ENCODE assay signal across 1 cellular context in the genomic region with DNA sequence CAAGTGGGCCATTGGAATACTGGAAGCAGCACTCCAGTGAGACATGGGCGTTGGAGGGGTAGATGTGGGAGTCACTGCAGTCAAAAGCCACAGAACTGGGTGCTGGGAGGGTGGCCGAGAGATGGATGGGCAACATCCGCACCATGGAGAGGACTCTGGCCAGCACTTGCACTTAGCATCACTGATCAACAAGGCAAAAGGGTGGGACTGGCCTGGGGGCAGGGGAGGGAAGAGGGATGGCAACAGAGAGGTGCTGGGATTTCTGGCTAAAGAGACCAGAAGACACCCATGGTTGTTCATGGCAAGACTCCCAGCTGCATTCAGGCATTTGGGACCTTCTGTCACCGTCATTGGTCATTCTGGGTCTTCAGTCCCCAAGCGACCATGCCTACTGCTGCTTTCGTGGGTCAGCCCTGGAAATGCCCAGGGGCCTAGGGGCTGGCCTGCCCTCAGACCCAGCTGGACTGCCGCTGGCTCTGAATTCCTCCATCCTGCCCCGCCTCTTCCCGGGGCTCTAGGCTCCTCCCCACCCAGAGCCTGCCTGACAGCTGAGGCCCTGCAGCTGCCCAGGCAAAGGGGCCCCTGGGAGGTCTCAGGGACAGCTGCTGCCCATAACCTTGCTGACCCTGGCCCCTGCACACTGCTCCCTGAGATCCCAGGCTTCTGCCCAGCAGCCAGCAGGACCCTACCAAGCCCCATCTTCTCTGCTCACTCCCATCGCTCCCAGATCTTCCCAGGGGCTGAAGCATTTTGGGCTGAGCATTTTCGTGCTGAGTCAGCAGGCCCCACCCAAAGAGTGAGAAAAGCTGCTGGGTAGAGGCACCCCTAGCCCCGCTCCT.
TF ChIP-seq lines count a peak whose summit lies in the region.

No MANE protein-coding gene starts in this region.

TF ChIP-seq in GM12878, 131 proteins besides CTCF, POLR2A, EP300 and RAD21:
- no peak for TF ChIP-seq ELK1 (IDR thresholded peaks at IDR 0.05; ENCODE audit: low read depth, low read length)
- TF ChIP-seq NFIC (IDR thresholded peaks at IDR 0.05; ENCODE audit: low read depth, low read length), result no peak
- TF ChIP-seq FOXM1 (IDR thresholded peaks at IDR 0.05; ENCODE audit: low read depth, low read length), result no peak
- TF ChIP-seq MTA2 (IDR thresholded peaks at IDR 0.05; ENCODE audit: low read depth), result no peak
- TF ChIP-seq IRF4 (IDR thresholded peaks at IDR 0.05; ENCODE audit: low read depth, low read length), result no peak
- no peak for TF ChIP-seq SUZ12 (IDR thresholded peaks at IDR 0.05; ENCODE audit: unreplicated experiment)
- TF ChIP-seq IKZF1 (conservative IDR thresholded peaks at IDR 0.05), result no peak
- TF ChIP-seq, protein P1, sequence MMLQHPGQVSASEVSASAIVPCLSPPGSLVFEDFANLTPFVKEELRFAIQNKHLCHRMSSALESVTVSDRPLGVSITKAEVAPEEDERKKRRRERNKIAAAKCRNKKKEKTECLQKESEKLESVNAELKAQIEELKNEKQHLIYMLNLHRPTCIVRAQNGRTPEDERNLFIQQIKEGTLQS (IDR thresholded peaks at IDR 0.05; ENCODE audit: borderline replicate concordance, extremely low read depth, low read depth, low read length), result no peak
- TF ChIP-seq EZH2 (IDR thresholded peaks at IDR 0.05; ENCODE audit: borderline replicate concordance, control insufficient read depth, low read depth, low read length), result no peak
- no peak for TF ChIP-seq MEF2B (IDR thresholded peaks at IDR 0.05; ENCODE audit: partially characterized antibody, poor library complexity, severe bottlenecking)
